Comparison of ENCODE assay signal across 8 cellular contexts in the genomic region with DNA sequence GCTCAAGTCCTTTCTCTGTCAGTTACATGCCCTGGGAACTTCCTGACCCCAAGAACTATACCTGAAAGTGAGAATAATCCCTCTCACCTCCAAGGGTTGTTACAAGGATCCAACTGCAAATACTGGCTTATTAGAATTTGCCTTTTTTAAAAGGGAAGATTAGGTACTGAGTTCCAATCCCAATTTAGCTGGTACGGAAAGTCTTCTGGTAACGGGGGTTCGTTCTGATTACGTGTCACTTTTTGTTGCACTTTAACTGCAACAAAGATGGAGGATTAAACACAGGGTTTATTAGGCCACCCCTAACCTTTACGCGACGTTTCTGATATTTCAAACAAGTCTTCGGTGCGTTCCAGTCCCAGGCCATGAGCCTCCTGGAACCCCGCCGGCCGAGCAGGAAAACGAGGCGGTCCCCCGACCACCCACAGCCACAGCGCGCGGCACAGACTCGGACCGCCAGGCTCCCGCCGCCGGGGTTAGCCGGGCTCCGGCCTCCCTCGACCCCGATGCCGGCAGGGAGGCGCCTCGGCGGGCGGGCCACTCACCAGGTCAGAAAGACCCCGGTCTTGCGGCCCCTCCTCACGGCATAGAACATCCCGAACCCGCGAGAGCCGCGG. TPM values are rescaled to one million over a fixed set of nuclear protein-coding genes. Genes with fewer than 3 reads are reported as not detected.
A peak's percentile ranks its signal among the peaks of the same experiment; 100 is the strongest.
DNase-seq lines count a peak whose midpoint lies in the region; ATAC-seq and TF ChIP-seq lines count a peak whose summit lies in the region.

No MANE protein-coding gene starts in this region.

- no peaks in the 10 kb centered on the region for H3K27me3 ChIP-seq in BE2C
- no peaks in the 10 kb centered on the region for H3K27me3 ChIP-seq in adrenal gland

- peak overlapping the region; percentile 68 to 96 (median 89) for H3K27ac ChIP-seq in adrenal gland

- H3K9me3 Mint-ChIP-seq in type B pancreatic cell, result no peaks in the 10 kb centered on the region

- H3K27me3 Mint-ChIP-seq in type B pancreatic cell, result no peaks in the 10 kb centered on the region

- intact Hi-C loops in adrenal gland (cut with DNase I), result no loop called here
- intact Hi-C loops in left colon (cut with DNase I, micrococcal nuclease), result no loop called here

- H3K9me3 ChIP-seq in BE2C (no peaks in the 10 kb centered on the region), adrenal gland (replicated peaks in 1 of 3) (no peaks in the 10 kb centered on the region)

- H3K36me3 ChIP-seq in BE2C (peaks cover 38% of the 10 kb centered on the region), adrenal gland (replicated peaks in 1 of 2) (peaks cover 0 to 27% of the 10 kb centered on the region in 2 donors)

- 0 to 1% (median 1%) methylated on average over 4 to 40 of the region's 40 CpGs for WGBS in adrenal gland, 4 donors

- H3K4me3 Mint-ChIP-seq in type B pancreatic cell, result peak overlapping the region; percentile 93

- H3K36me3 Mint-ChIP-seq in type B pancreatic cell, result peaks cover 5% of the 10 kb centered on the region

- DNase-seq in BE2C, result no peak
- DNase-seq in adrenal gland, result no peak
- DNase-seq in left colon, result no peak
- DNase-seq in type B pancreatic cell (ENCODE audit: extremely low spot score, unreplicated experiment), result no peak
- no peak for DNase-seq in NCI-H1694 (lab: John Stamatoyannopoulos, UW)
- DNase-seq in D341Med (ENCODE audit: low spot score), result no peak

- no peaks in the 10 kb centered on the region for H3K4me1 Mint-ChIP-seq in type B pancreatic cell (ENCODE audit: unreplicated experiment)

- H3K4me3 ChIP-seq in BE2C (ENCODE audit: low read depth, low read length) (peak overlapping the region; percentile 89), adrenal gland (peak overlapping the region; percentile 66 to 99 (median 90))

- TF ChIP-seq CTCF in BE2C (IDR thresholded peaks at IDR 0.05; ENCODE audit: low read depth, low read length) (no peak), adrenal gland (IDR thresholded peaks at IDR 0.05) (no peak), type B pancreatic cell (conservative IDR thresholded peaks at IDR 0.05) (no peak)

- TF ChIP-seq POLR2A in adrenal gland (IDR thresholded peaks at IDR 0.05), result no peak

- H3K27ac Mint-ChIP-seq in type B pancreatic cell, result peak overlapping the region; percentile 92

- ATAC-seq in GM19452 (IDR thresholded peaks at IDR 0.05; ENCODE audit: unreplicated experiment) (peak; percentile 33), HG03457 (IDR thresholded peaks at IDR 0.05; ENCODE audit: unreplicated experiment) (peak; percentile 21), left colon (peak; percentile 22)

- H3K4me1 ChIP-seq in BE2C, result peaks cover 7% of the 10 kb centered on the region; the same call in 1 of the 2 replicates
- H3K4me1 ChIP-seq in adrenal gland (replicated peaks in 1 of 2), result peaks cover 7 to 20% of the 10 kb centered on the region in 2 donors

RNA-seq across cellular contexts. Expression of gene RNASEH1, which starts 0.4 kb away (rescaled TPM):
- polyA plus RNA-seq in BE2C (2012; ENCODE audit: insufficient read depth, insufficient read length, low read depth), result 43.9 TPM
- 10 to 100 TPM in 7 of 8 donors, 1 to 10 TPM in 1; 7.0 to 27.6 (median 17.5) TPM for total RNA-seq in adrenal gland
- 10 to 100 TPM in 1 of 3 donors, 1 to 10 TPM in 2; 4.5 to 25.6 (median 9.7) TPM for polyA plus RNA-seq in adrenal gland
- 10 to 100 TPM; 14.4 to 14.7 TPM for total RNA-seq in left colon
- total RNA-seq in type B pancreatic cell (ENCODE audit: low replicate concordance), result 19.3 and 21.7 TPM in 2 replicates

RNA-seq across cellular contexts. Expression of gene RPS7, which starts 17.4 kb away (rescaled TPM):
- polyA plus RNA-seq in BE2C (2012; ENCODE audit: insufficient read depth, insufficient read length, low read depth), result 1,421 TPM
- total RNA-seq in adrenal gland (1,000 to 10,000 TPM in 4 of 8 donors, 100 to 1,000 TPM in 4; 815 to 2,720 (median 1,203) TPM), left colon (100 to 1,000 TPM; 894 to 955 TPM), type B pancreatic cell (ENCODE audit: low replicate concordance) (1,678 and 1,855 TPM in 2 replicates)
- polyA plus RNA-seq in adrenal gland, result 1,000 to 10,000 TPM; 1,199 to 2,655 (median 1,714) TPM

RNA-seq across cellular contexts. Expression of gene COLEC11, which starts 37.2 kb away (rescaled TPM):
- 278 TPM for polyA plus RNA-seq in BE2C (2012; ENCODE audit: insufficient read depth, insufficient read length, low read depth)
- total RNA-seq in adrenal gland (100 to 1,000 TPM in 2 of 8 donors, 10 to 100 TPM in 6; 21.9 to 132 (median 69.3) TPM), left colon (1 to 10 TPM in 1 of 2 donors, under 1 TPM in 1; 0.85 to 1.2 TPM), type B pancreatic cell (ENCODE audit: low replicate concordance) (0.33 and 0.63 TPM in 2 replicates)
- 100 to 1,000 TPM in 2 of 3 donors, 10 to 100 TPM in 1; 16.8 to 155 (median 107) TPM for polyA plus RNA-seq in adrenal gland

RNA-seq across cellular contexts. Expression of gene ADI1, which starts 38.4 kb away (rescaled TPM):
- polyA plus RNA-seq in BE2C (2012; ENCODE audit: insufficient read depth, insufficient read length, low read depth), result 20.7 TPM
- 100 to 1,000 TPM in 4 of 8 donors, 10 to 100 TPM in 4; 79.6 to 147 (median 103) TPM for total RNA-seq in adrenal gland
- polyA plus RNA-seq in adrenal gland, result 100 to 1,000 TPM in 1 of 3 donors, 10 to 100 TPM in 2; 50.0 to 160 (median 64.3) TPM
- 100 to 1,000 TPM in 1 of 2 donors, 10 to 100 TPM in 1; 64.3 to 105 TPM for total RNA-seq in left colon
- total RNA-seq in type B pancreatic cell (ENCODE audit: low replicate concordance), result 40.0 and 54.7 TPM in 2 replicates

Comparison
In these comparisons a context has a peak if more than half of its experiments do, and no peak if none do; other contexts are left out.
1. RNA of gene COLEC11, which starts 37.2 kb away (total RNA-seq): 21.9 to 132 TPM in adrenal gland; 0.85 to 1.2 TPM in left colon and 0.33 to 0.63 TPM in type B pancreatic cell; every median in the first group is over 10 times any median in the second.
2. Peak in every context shown above with its lines, with median percentiles within 50 percentile points of each other: ATAC-seq.